ENCODE assay signal across 24 cellular contexts in genomic region chr7:144134116-144134515, GRCh38. TPM values are rescaled to one million over a fixed set of nuclear protein-coding genes. Genes with fewer than 3 reads are reported as not detected.
"Had no signal": no experiment of that assay in that cellular context is flagged by ENCODE, and none has a peak within 500 bp of the region (broad histone marks: within the 10 kb centered on the region; RNA-seq: fewer than 3 reads in every experiment).

No MANE protein-coding gene starts in this region.

- H3K9ac ChIP-seq: KMS-11 had no signal

- H3K4me1 ChIP-seq: SJSA1 had no signal

- H3K36me3 ChIP-seq: SJSA1 had no signal

- H3K4me2 ChIP-seq: KMS-11 had no signal

- H3K4me3 ChIP-seq: SJSA1, SK-N-MC had no signal

- H3K9me3 ChIP-seq: SJSA1 had no signal

- H3K27ac ChIP-seq: HL-60, KMS-11, SJSA1, SK-N-MC had no signal

- DNase-seq: IMR-90, Kasumi-1, MM.1S, NCI-H1092 treated with DMSO at 0.1 percent for 48 hours, NCI-H1436 treated with DMSO at 0.1 percent for 48 hours, NCI-H1694, NCI-H187 treated with DMSO at 0.1 percent for 48 hours, NCI-H2029 treated with DMSO at 0.1 percent for 48 hours, NCI-H2171, NCI-H226, NCI-H446, NCI-H510A, NCI-H524 treated with DMSO at 0.1 percent for 48 hours, NCI-H69, NCI-H774, Right ventricle myocardium superior, RPMI8226, SIG-M5 had no signal

- H3K27me3 ChIP-seq: SJSA1 had no signal

RNA-seq across cellular contexts. Expression of gene OR2A14, which starts 11.1 kb away (rescaled TPM):
- total RNA-seq: IMR-90; M059J; Right ventricle myocardium superior; SJSA1; T-helper 1 cell treated with Interleukin-12 subunit alpha and Interleukin-12 subunit beta and Interleukin-4 antibody, amounts not matched to agents 30 ng/mL and 1 ng/mL, for 36 hours had no signal
- polyA plus RNA-seq: IMR-90 had no signal

RNA-seq across cellular contexts. Expression of gene OR2A2, which starts 24.7 kb away (rescaled TPM):
- total RNA-seq: IMR-90; M059J; Right ventricle myocardium superior; SJSA1; T-helper 1 cell treated with Interleukin-12 subunit alpha and Interleukin-12 subunit beta and Interleukin-4 antibody, amounts not matched to agents 30 ng/mL and 1 ng/mL, for 36 hours had no signal
- polyA plus RNA-seq: IMR-90 had no signal

RNA-seq across cellular contexts. Expression of gene OR2A12, which starts 48.0 kb away (rescaled TPM):
- total RNA-seq: IMR-90; M059J; Right ventricle myocardium superior; SJSA1; T-helper 1 cell treated with Interleukin-12 subunit alpha and Interleukin-12 subunit beta and Interleukin-4 antibody, amounts not matched to agents 30 ng/mL and 1 ng/mL, for 36 hours had no signal
- polyA plus RNA-seq: IMR-90 had no signal

RNA-seq across cellular contexts. Expression of gene CTAGE4, which starts 49.1 kb away (rescaled TPM):
- total RNA-seq: IMR-90, SJSA1 had no signal
